Comparison of ENCODE assay signal across 9 cellular contexts in genomic region chr4:37923089-37923488, GRCh38. TPM values are rescaled to one million over a fixed set of nuclear protein-coding genes. Genes with fewer than 3 reads are reported as not detected.
"Had no signal": no experiment of that assay in that cellular context is flagged by ENCODE, and none has a peak within 500 bp of the region (broad histone marks: within the 10 kb centered on the region; RNA-seq: fewer than 3 reads in every experiment).

No MANE protein-coding gene starts in this region.

RNA-seq across cellular contexts. Expression of gene PTTG2, which starts 37.1 kb away (rescaled TPM):
- total RNA-seq: activated naive CD4-positive, alpha-beta T cell treated with anti-CD3 and anti-CD28 coated beads for 36 hours; activated T-cell treated with anti-CD3 and anti-CD28 coated beads, Interleukin-2, amount 50 U/mL, for 4 hours; activated T-cell treated with anti-CD3 and anti-CD28 coated beads, Interleukin-2, amount 50 U/mL, for 72 hours; activated T-helper 2 cell treated with anti-CD3 and anti-CD28 coated beads, Interferon-gamma antibody, Interleukin-2, Interleukin-4, amounts not matched to agents 10 μg/mL and 5 μg/mL and 100 μg/mL, durations not matched to agents 14 hours and 24 hours and 36 hours; ascending aorta; astrocyte; bronchial epithelial cell; cardiac muscle cell had no signal
- polyA plus RNA-seq: adipose tissue, cardiac muscle cell had no signal
